1 cellular context compared by ENCODE assay signal in genomic region chr9:133151041-133151440, GRCh38.
TF ChIP-seq lines count a peak whose summit lies in the region.

No MANE protein-coding gene starts in this region.

TF ChIP-seq in SK-N-SH treated with all-trans-retinoic acid at 6 μM for 48 hours, 23 proteins besides CTCF, POLR2A, EP300 and RAD21 (continued from another document):
- TF ChIP-seq, protein P1, sequence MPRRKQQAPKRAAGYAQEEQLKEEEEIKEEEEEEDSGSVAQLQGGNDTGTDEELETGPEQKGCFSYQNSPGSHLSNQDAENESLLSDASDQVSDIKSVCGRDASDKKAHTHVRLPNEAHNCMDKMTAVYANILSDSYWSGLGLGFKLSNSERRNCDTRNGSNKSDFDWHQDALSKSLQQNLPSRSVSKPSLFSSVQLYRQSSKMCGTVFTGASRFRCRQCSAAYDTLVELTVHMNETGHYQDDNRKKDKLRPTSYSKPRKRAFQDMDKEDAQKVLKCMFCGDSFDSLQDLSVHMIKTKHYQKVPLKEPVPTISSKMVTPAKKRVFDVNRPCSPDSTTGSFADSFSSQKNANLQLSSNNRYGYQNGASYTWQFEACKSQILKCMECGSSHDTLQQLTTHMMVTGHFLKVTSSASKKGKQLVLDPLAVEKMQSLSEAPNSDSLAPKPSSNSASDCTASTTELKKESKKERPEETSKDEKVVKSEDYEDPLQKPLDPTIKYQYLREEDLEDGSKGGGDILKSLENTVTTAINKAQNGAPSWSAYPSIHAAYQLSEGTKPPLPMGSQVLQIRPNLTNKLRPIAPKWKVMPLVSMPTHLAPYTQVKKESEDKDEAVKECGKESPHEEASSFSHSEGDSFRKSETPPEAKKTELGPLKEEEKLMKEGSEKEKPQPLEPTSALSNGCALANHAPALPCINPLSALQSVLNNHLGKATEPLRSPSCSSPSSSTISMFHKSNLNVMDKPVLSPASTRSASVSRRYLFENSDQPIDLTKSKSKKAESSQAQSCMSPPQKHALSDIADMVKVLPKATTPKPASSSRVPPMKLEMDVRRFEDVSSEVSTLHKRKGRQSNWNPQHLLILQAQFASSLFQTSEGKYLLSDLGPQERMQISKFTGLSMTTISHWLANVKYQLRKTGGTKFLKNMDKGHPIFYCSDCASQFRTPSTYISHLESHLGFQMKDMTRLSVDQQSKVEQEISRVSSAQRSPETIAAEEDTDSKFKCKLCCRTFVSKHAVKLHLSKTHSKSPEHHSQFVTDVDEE (CRISPR knock-in tag; IDR thresholded peaks at IDR 0.05), result no peak
- TF ChIP-seq TCF4 (CRISPR knock-in tag; IDR thresholded peaks at IDR 0.05; ENCODE audit: borderline replicate concordance), result no peak
- no peak for TF ChIP-seq GLIS3 (CRISPR knock-in tag; IDR thresholded peaks at IDR 0.05)
- no peak for TF ChIP-seq ZC3H10 (CRISPR knock-in tag; IDR thresholded peaks at IDR 0.05)
- no peak for TF ChIP-seq PPARA (CRISPR knock-in tag; IDR thresholded peaks at IDR 0.05; ENCODE audit: borderline replicate concordance)
- no peak for TF ChIP-seq BACH2 (CRISPR knock-in tag; IDR thresholded peaks at IDR 0.05; ENCODE audit: borderline replicate concordance)
- no peak for TF ChIP-seq TOX (CRISPR knock-in tag; IDR thresholded peaks at IDR 0.05; ENCODE audit: borderline replicate concordance)
- TF ChIP-seq SNAI2 (CRISPR knock-in tag; IDR thresholded peaks at IDR 0.05), result no peak
- TF ChIP-seq ESRRG (CRISPR knock-in tag; IDR thresholded peaks at IDR 0.05), result no peak
- TF ChIP-seq, protein P2, sequence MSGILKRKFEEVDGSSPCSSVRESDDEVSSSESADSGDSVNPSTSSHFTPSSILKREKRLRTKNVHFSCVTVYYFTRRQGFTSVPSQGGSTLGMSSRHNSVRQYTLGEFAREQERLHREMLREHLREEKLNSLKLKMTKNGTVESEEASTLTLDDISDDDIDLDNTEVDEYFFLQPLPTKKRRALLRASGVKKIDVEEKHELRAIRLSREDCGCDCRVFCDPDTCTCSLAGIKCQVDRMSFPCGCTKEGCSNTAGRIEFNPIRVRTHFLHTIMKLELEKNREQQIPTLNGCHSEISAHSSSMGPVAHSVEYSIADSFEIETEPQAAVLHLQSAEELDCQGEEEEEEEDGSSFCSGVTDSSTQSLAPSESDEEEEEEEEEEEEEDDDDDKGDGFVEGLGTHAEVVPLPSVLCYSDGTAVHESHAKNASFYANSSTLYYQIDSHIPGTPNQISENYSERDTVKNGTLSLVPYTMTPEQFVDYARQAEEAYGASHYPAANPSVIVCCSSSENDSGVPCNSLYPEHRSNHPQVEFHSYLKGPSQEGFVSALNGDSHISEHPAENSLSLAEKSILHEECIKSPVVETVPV (CRISPR knock-in tag; IDR thresholded peaks at IDR 0.05), result no peak
- TF ChIP-seq CSDC2 (CRISPR knock-in tag; IDR thresholded peaks at IDR 0.05), result no peak
- TF ChIP-seq ZFP3 (CRISPR knock-in tag; IDR thresholded peaks at IDR 0.05), result no peak
